ENCODE assay signal across 2 cellular contexts in genomic region chr12:130247634-130248237, GRCh38.
A peak's percentile ranks its signal among the peaks of the same experiment; 100 is the strongest.
TF ChIP-seq lines count a peak whose summit lies in the region.

No MANE protein-coding gene starts in this region.

TF ChIP-seq in HepG2, 621 proteins besides CTCF, POLR2A, EP300 and RAD21 (continued from another document):
- TF ChIP-seq ATF7 (IDR thresholded peaks at IDR 0.05) (0 out of 2 replicates have a peak, but pooled peaks have one; percentile 7), ATF7 (CRISPR knock-in tag; IDR thresholded peaks at IDR 0.05) (no peak), KLF11 (CRISPR knock-in tag; IDR thresholded peaks at IDR 0.05) (no peak), CBX2 (IDR thresholded peaks at IDR 0.05; ENCODE audit: low read depth, low read length) (no peak), CBX2 (CRISPR knock-in tag; IDR thresholded peaks at IDR 0.05; ENCODE audit: low read depth) (no peak), MBNL3 (CRISPR knock-in tag; conservative IDR thresholded peaks at IDR 0.05) (no peak)

TF ChIP-seq in K562, 482 proteins besides CTCF, POLR2A, EP300 and RAD21 (continued from another document):
- no peak for TF ChIP-seq HBP1 (CRISPR knock-in tag; IDR thresholded peaks at IDR 0.05)
- no peak for TF ChIP-seq ZNF395 (CRISPR knock-in tag; IDR thresholded peaks at IDR 0.05)
- TF ChIP-seq GMEB1 (CRISPR knock-in tag; IDR thresholded peaks at IDR 0.05): no peak
- no peak for TF ChIP-seq E2F5 (CRISPR knock-in tag; IDR thresholded peaks at IDR 0.05)
- no peak for TF ChIP-seq KLF1 (tag; IDR thresholded peaks at IDR 0.05)
- TF ChIP-seq ZNF592 (IDR thresholded peaks at IDR 0.05): no peak
- TF ChIP-seq RBM39 (optimal IDR thresholded peaks at IDR 0.05; ENCODE audit: low read depth, low read length): no peak
- no peak for TF ChIP-seq ZC3H11A (IDR thresholded peaks at IDR 0.05; ENCODE audit: low read depth, low read length)
- no peak for TF ChIP-seq RFX7 (CRISPR knock-in tag; IDR thresholded peaks at IDR 0.05)
- TF ChIP-seq ZNF23 (CRISPR knock-in tag; IDR thresholded peaks at IDR 0.05): no peak
- TF ChIP-seq ZNF511 (CRISPR knock-in tag; IDR thresholded peaks at IDR 0.05): no peak
- no peak for TF ChIP-seq USF1 (CRISPR knock-in tag; IDR thresholded peaks at IDR 0.05)
- TF ChIP-seq HNRNPUL1 (IDR thresholded peaks at IDR 0.05; ENCODE audit: low read length): no peak
- no peak for TF ChIP-seq TSC22D4 (tag; IDR thresholded peaks at IDR 0.05)
TF ChIP-seq in K562: peak in this region for 0.
